In the genomic region with DNA sequence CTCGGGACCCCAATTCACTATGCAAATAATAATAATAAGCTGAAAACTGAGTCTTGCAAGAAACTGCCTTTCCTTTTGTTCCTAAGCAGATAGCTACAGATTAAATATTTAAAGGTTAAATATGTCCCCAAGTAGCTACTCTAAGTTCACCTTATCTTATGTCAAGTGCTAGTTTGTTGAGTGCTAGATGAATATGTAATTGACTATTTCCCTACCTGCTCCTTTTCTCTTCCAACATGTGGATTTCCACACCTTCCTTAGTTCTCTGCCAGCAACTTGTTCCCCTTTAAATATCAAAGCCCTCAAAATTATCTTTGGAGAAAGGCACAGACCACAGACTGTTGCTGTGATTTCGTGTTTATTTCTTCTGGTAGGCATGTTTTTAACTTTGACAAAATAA, we compare ENCODE assay signal across 31 cellular contexts.
"Had no signal": no experiment of that assay in that cellular context is flagged by ENCODE, and none has a peak within 500 bp of the region (broad histone marks: within the 10 kb centered on the region; RNA-seq: fewer than 3 reads in every experiment).

No MANE protein-coding gene starts in this region.

- H3K4me1 ChIP-seq: adrenal gland, body of pancreas, esophagus squamous epithelium had no signal

- H3K27ac ChIP-seq: adrenal gland, body of pancreas, epithelial cell of prostate, esophagus squamous epithelium had no signal

- H3K9me3 ChIP-seq: adrenal gland, body of pancreas, esophagus squamous epithelium had no signal

- H3K27me3 ChIP-seq: adrenal gland, body of pancreas, esophagus squamous epithelium had no signal

- H3K36me3 Mint-ChIP-seq: activated CD4-positive, alpha-beta memory T cell treated with anti-CD3 and anti-CD28 coated beads for 36 hours; activated CD8-positive, alpha-beta memory T cell treated with anti-CD3 and anti-CD28 coated beads, Interleukin-2, amount 10 ng/mL, durations not matched to agents 7 days and 5 days; activated naive CD4-positive, alpha-beta T cell treated with anti-CD3 and anti-CD28 coated beads, Interleukin-2, amount 50 U/mL, for 24 hours; activated naive CD8-positive, alpha-beta T cell treated with anti-CD3 and anti-CD28 coated beads for 36 hours had no signal

- DNase-seq: activated CD4-positive, alpha-beta memory T cell treated with anti-CD3 and anti-CD28 coated beads for 36 hours; activated CD4-positive, alpha-beta T cell treated with anti-CD3 and anti-CD28 coated beads for 36 hours; activated CD4-positive, alpha-beta T cell treated with anti-CD3 and anti-CD28 coated beads, Interleukin-2, amount 10 ng/mL, durations not matched to agents 24 days and 14 days; activated CD4-positive, CD25-positive, alpha-beta regulatory T cell; activated CD4-positive, CD25-positive, alpha-beta regulatory T cell treated with anti-CD3 and anti-CD28 coated beads, Interleukin-2, amount 50 U/mL, for 72 hours; activated CD8-positive, alpha-beta memory T cell treated with anti-CD3 and anti-CD28 coated beads, Interleukin-2, amount 10 ng/mL, durations not matched to agents 7 days and 5 days; activated CD8-positive, alpha-beta memory T cell treated with anti-CD3 and anti-CD28 coated beads, Interleukin-2, amount 50 U/mL, for 4 hours; activated CD8-positive, alpha-beta T cell treated with anti-CD3 and anti-CD28 coated beads, Interleukin-2, amount 10 ng/mL, durations not matched to agents 7 days and 5 days; activated effector memory CD4-positive, alpha-beta T cell treated with anti-CD3 and anti-CD28 coated beads, Interleukin-2, amount 50 U/mL, for 16 hours; activated naive CD4-positive, alpha-beta T cell treated with anti-CD3 and anti-CD28 coated beads for 36 hours; activated naive CD8-positive, alpha-beta T cell treated with anti-CD3 and anti-CD28 coated beads for 36 hours; activated naive CD8-positive, alpha-beta T cell treated with anti-CD3 and anti-CD28 coated beads, Interleukin-2, amount 50 U/mL, for 24 hours; activated T-cell treated with anti-CD3 and anti-CD28 coated beads, Interleukin-2, amount 50 U/mL, for 1 hour; activated T-cell treated with anti-CD3 and anti-CD28 coated beads, Interleukin-2, amount 50 U/mL, for 48 hours; adrenal gland; amygdala; aorta; body of pancreas; caudate nucleus; cortex of kidney; dermis blood vessel endothelial cell; effector CD4-positive, alpha-beta T cell; effector memory CD8-positive, alpha-beta T cell; esophagus squamous epithelium; foreskin melanocyte; head of caudate nucleus; T-helper 2 cell had no signal

- ATAC-seq: activated CD4-positive, alpha-beta T cell treated with anti-CD3 and anti-CD28 coated beads for 36 hours; activated CD8-positive, alpha-beta memory T cell treated with anti-CD3 and anti-CD28 coated beads, Interleukin-2, amount 10 ng/mL, durations not matched to agents 7 days and 5 days; activated CD8-positive, alpha-beta T cell treated with anti-CD3 and anti-CD28 coated beads, Interleukin-2, amount 10 ng/mL, durations not matched to agents 7 days and 5 days; activated naive CD8-positive, alpha-beta T cell treated with anti-CD3 and anti-CD28 coated beads, Interleukin-2, amount 50 U/mL, for 24 hours; body of pancreas; effector memory CD8-positive, alpha-beta T cell had no signal

- H3K4me3 Mint-ChIP-seq: activated CD4-positive, alpha-beta memory T cell treated with anti-CD3 and anti-CD28 coated beads for 36 hours; activated CD4-positive, alpha-beta T cell treated with anti-CD3 and anti-CD28 coated beads for 36 hours; activated CD4-positive, alpha-beta T cell treated with anti-CD3 and anti-CD28 coated beads, Interleukin-2, amount 10 ng/mL, durations not matched to agents 24 days and 14 days; activated CD8-positive, alpha-beta memory T cell treated with anti-CD3 and anti-CD28 coated beads, Interleukin-2, amount 10 ng/mL, durations not matched to agents 7 days and 5 days; activated CD8-positive, alpha-beta T cell treated with anti-CD3 and anti-CD28 coated beads, Interleukin-2, amount 10 ng/mL, durations not matched to agents 7 days and 5 days; activated naive CD4-positive, alpha-beta T cell treated with anti-CD3 and anti-CD28 coated beads for 36 hours; activated naive CD4-positive, alpha-beta T cell treated with anti-CD3 and anti-CD28 coated beads, Interleukin-2, amount 50 U/mL, for 24 hours; activated naive CD8-positive, alpha-beta T cell treated with anti-CD3 and anti-CD28 coated beads for 36 hours; activated naive CD8-positive, alpha-beta T cell treated with anti-CD3 and anti-CD28 coated beads, Interleukin-2, amount 50 U/mL, for 24 hours; activated T-helper 1 cell treated with anti-CD3 and anti-CD28 coated beads, Interleukin-12 subunit alpha, Interleukin-12 subunit beta, Interleukin-2, Interleukin-4 antibody, amounts not matched to agents 30 ng/mL and 10 ng/mL and 1 ng/mL, durations not matched to agents 14 hours and 24 hours and 36 hours; effector memory CD8-positive, alpha-beta T cell had no signal

- H3K4me3 ChIP-seq: adrenal gland, body of pancreas, esophagus squamous epithelium had no signal

- H3K4me1 Mint-ChIP-seq: activated CD4-positive, alpha-beta T cell treated with anti-CD3 and anti-CD28 coated beads for 36 hours; activated CD4-positive, alpha-beta T cell treated with anti-CD3 and anti-CD28 coated beads, Interleukin-2, amount 10 ng/mL, durations not matched to agents 24 days and 14 days; activated CD8-positive, alpha-beta memory T cell treated with anti-CD3 and anti-CD28 coated beads, Interleukin-2, amount 10 ng/mL, durations not matched to agents 7 days and 5 days; activated naive CD4-positive, alpha-beta T cell treated with anti-CD3 and anti-CD28 coated beads, Interleukin-2, amount 50 U/mL, for 24 hours; activated naive CD8-positive, alpha-beta T cell treated with anti-CD3 and anti-CD28 coated beads for 36 hours; activated naive CD8-positive, alpha-beta T cell treated with anti-CD3 and anti-CD28 coated beads, Interleukin-2, amount 50 U/mL, for 24 hours had no signal

- H3K27ac Mint-ChIP-seq: activated CD4-positive, alpha-beta memory T cell treated with anti-CD3 and anti-CD28 coated beads for 36 hours; activated CD4-positive, alpha-beta T cell treated with anti-CD3 and anti-CD28 coated beads for 36 hours; activated CD4-positive, alpha-beta T cell treated with anti-CD3 and anti-CD28 coated beads, Interleukin-2, amount 10 ng/mL, durations not matched to agents 24 days and 14 days; activated CD8-positive, alpha-beta memory T cell treated with anti-CD3 and anti-CD28 coated beads, Interleukin-2, amount 10 ng/mL, durations not matched to agents 7 days and 5 days; activated CD8-positive, alpha-beta T cell treated with anti-CD3 and anti-CD28 coated beads, Interleukin-2, amount 10 ng/mL, durations not matched to agents 7 days and 5 days; activated naive CD4-positive, alpha-beta T cell treated with anti-CD3 and anti-CD28 coated beads for 36 hours; activated naive CD4-positive, alpha-beta T cell treated with anti-CD3 and anti-CD28 coated beads, Interleukin-2, amount 50 U/mL, for 24 hours; activated naive CD8-positive, alpha-beta T cell treated with anti-CD3 and anti-CD28 coated beads for 36 hours; activated naive CD8-positive, alpha-beta T cell treated with anti-CD3 and anti-CD28 coated beads, Interleukin-2, amount 50 U/mL, for 24 hours; activated T-helper 1 cell treated with anti-CD3 and anti-CD28 coated beads, Interleukin-12 subunit alpha, Interleukin-12 subunit beta, Interleukin-2, Interleukin-4 antibody, amounts not matched to agents 30 ng/mL and 10 ng/mL and 1 ng/mL, durations not matched to agents 14 hours and 24 hours and 36 hours; activated T-helper 2 cell treated with anti-CD3 and anti-CD28 coated beads, Interferon-gamma antibody, Interleukin-2, Interleukin-4, amounts not matched to agents 10 μg/mL and 5 μg/mL and 100 μg/mL, durations not matched to agents 14 hours and 24 hours and 36 hours; effector memory CD8-positive, alpha-beta T cell had no signal

- H3K9me3 Mint-ChIP-seq: activated CD4-positive, alpha-beta memory T cell treated with anti-CD3 and anti-CD28 coated beads for 36 hours; activated CD4-positive, alpha-beta T cell treated with anti-CD3 and anti-CD28 coated beads, Interleukin-2, amount 10 ng/mL, durations not matched to agents 24 days and 14 days; activated naive CD4-positive, alpha-beta T cell treated with anti-CD3 and anti-CD28 coated beads for 36 hours; activated naive CD8-positive, alpha-beta T cell treated with anti-CD3 and anti-CD28 coated beads for 36 hours; activated naive CD8-positive, alpha-beta T cell treated with anti-CD3 and anti-CD28 coated beads, Interleukin-2, amount 50 U/mL, for 24 hours; activated T-helper 1 cell treated with anti-CD3 and anti-CD28 coated beads, Interleukin-12 subunit alpha, Interleukin-12 subunit beta, Interleukin-2, Interleukin-4 antibody, amounts not matched to agents 30 ng/mL and 10 ng/mL and 1 ng/mL, durations not matched to agents 14 hours and 24 hours and 36 hours; effector memory CD8-positive, alpha-beta T cell had no signal

- H3K27me3 Mint-ChIP-seq: activated CD4-positive, alpha-beta memory T cell treated with anti-CD3 and anti-CD28 coated beads for 36 hours; activated CD4-positive, alpha-beta T cell treated with anti-CD3 and anti-CD28 coated beads for 36 hours; activated CD4-positive, alpha-beta T cell treated with anti-CD3 and anti-CD28 coated beads, Interleukin-2, amount 10 ng/mL, durations not matched to agents 24 days and 14 days; activated CD8-positive, alpha-beta memory T cell treated with anti-CD3 and anti-CD28 coated beads, Interleukin-2, amount 10 ng/mL, durations not matched to agents 7 days and 5 days; activated naive CD4-positive, alpha-beta T cell treated with anti-CD3 and anti-CD28 coated beads, Interleukin-2, amount 50 U/mL, for 24 hours; activated naive CD8-positive, alpha-beta T cell treated with anti-CD3 and anti-CD28 coated beads for 36 hours; activated naive CD8-positive, alpha-beta T cell treated with anti-CD3 and anti-CD28 coated beads, Interleukin-2, amount 50 U/mL, for 24 hours; effector memory CD8-positive, alpha-beta T cell had no signal

- H3K36me3 ChIP-seq: adrenal gland, esophagus squamous epithelium had no signal
